ENCODE assay signal across 3 cellular contexts in genomic region chr19:18816645-18817044, GRCh38. TPM values are rescaled to one million over a fixed set of nuclear protein-coding genes. Genes with fewer than 3 reads are reported as not detected.
"Had no signal": no experiment of that assay in that cellular context is flagged by ENCODE, and none has a peak within 500 bp of the region (broad histone marks: within the 10 kb centered on the region; RNA-seq: fewer than 3 reads in every experiment).

No MANE protein-coding gene starts in this region.

RNA-seq across cellular contexts. Expression of gene COMP, which starts 25.5 kb away (rescaled TPM):
- total RNA-seq: H7, HT1080 had no signal
- polyA plus RNA-seq: IgD-negative memory B cell had no signal
